ENCODE assay signal across 8 cellular contexts in genomic region chr1:171373357-171374122, GRCh38. TPM values are rescaled to one million over a fixed set of nuclear protein-coding genes. Genes with fewer than 3 reads are reported as not detected.
DNase-seq lines count a peak whose midpoint lies in the region; TF ChIP-seq lines count a peak whose summit lies in the region.
"Not testable (repeated sequence)": the region's sequence is repeated elsewhere in the genome, so short reads cannot be mapped to it uniquely, and the experiment has no call there.

No MANE protein-coding gene starts in this region.

- H3F3A ChIP-seq in PC-9 (ENCODE audit: insufficient read depth, low read depth): not testable (repeated sequence)

- H3K27ac ChIP-seq in PC-9: not testable (repeated sequence)
- peak overlapping the region; percentile 76 to 86 for H3K27ac ChIP-seq in ascending aorta

- not testable (repeated sequence) for H3K4me1 ChIP-seq in Caco-2; PC-9 (replicated peaks; ENCODE audit: insufficient read depth); iPS-15b (ENCODE audit: control insufficient read depth, insufficient read depth, low read length)
- peaks cover 10 to 21% of the 10 kb centered on the region in 2 donors for H3K4me1 ChIP-seq in ascending aorta

- not testable (repeated sequence) for H3K9me3 ChIP-seq in Caco-2; PC-9 (ENCODE audit: insufficient read depth, low read depth); ascending aorta; iPS-15b (ENCODE audit: control insufficient read depth, insufficient read depth, low read length)

- not testable (repeated sequence) for H3K79me2 ChIP-seq in PC-9 (ENCODE audit: low read depth)

- not testable (repeated sequence) for H3K9me2 ChIP-seq in PC-9 (ENCODE audit: insufficient read depth)

- DNase-seq in Caco-2 (peak in 1 of 2 experiments; percentile 38), NCI-H1105 treated with DMSO at 0.1 percent for 48 hours (lab: John Stamatoyannopoulos, UW) (peak; percentile 30), NCI-H345 (lab: John Stamatoyannopoulos, UW) (peak; percentile 5), PC-9 (peak in 1 of 2 experiments; percentile 33)
- not testable (repeated sequence) for DNase-seq in H7; ascending aorta (ENCODE audit: low spot score in 2 of 2); progenitor cell of endocrine pancreas (ENCODE audit: low spot score, unreplicated experiment)

- not testable (repeated sequence) for H3K9me3 Mint-ChIP-seq in Caco-2 (ENCODE audit: unreplicated experiment)
- H3K9me3 Mint-ChIP-seq in progenitor cell of endocrine pancreas (ENCODE audit: low read depth): peaks cover 17% of the 10 kb centered on the region

- not testable (repeated sequence) for H3K27me3 ChIP-seq in Caco-2 (replicated peaks; ENCODE audit: control insufficient read depth, insufficient read depth, low read length); H7 (ENCODE audit: control insufficient read depth, insufficient read depth, low read length); PC-9 (ENCODE audit: insufficient read depth, low read depth); ascending aorta; iPS-15b (ENCODE audit: control insufficient read depth, insufficient read depth, low read length)

- intact Hi-C loops in Caco-2 (cut with micrococcal nuclease; ENCODE audit: unreplicated experiment); PC-9 (cut with micrococcal nuclease; ENCODE audit: unreplicated experiment): not testable (repeated sequence)
- intact Hi-C loops in ascending aorta (cut with DNase I): loop anchor here (2.0 kb wide), 3 partner anchors 29 to 111 kb away; partner anchors contain the start of gene PRRC2C

- not testable (repeated sequence) for H4K20me1 ChIP-seq in PC-9 (ENCODE audit: insufficient read depth)

- H3K4me2 ChIP-seq in PC-9: peak overlapping the region; percentile 67

- H3K27ac Mint-ChIP-seq in Caco-2 (ENCODE audit: unreplicated experiment): peak overlapping the region; percentile 66
- H3K27ac Mint-ChIP-seq in progenitor cell of endocrine pancreas: not testable (repeated sequence)

- POLR2A ChIA-PET in Caco-2 (lab: Charles Lee); PC-9 (lab: Charles Lee; ENCODE audit: unreplicated experiment): not testable (repeated sequence)

- H2AFZ ChIP-seq in PC-9: peak overlapping the region; percentile 85

- H3K4me1 Mint-ChIP-seq in Caco-2 (ENCODE audit: low read depth, unreplicated experiment); progenitor cell of endocrine pancreas (ENCODE audit: low read depth): not testable (repeated sequence)

- not testable (repeated sequence) for TF ChIP-seq CTCF in Caco-2 (IDR thresholded peaks at IDR 0.05; ENCODE audit: insufficient read depth in 1 of 2, low read depth in 1 of 2, low read length in 1 of 2, severe bottlenecking in 1 of 2, unreplicated experiment in 1 of 2); PC-9 (conservative IDR thresholded peaks at IDR 0.05); ascending aorta (IDR thresholded peaks at IDR 0.05); progenitor cell of endocrine pancreas (IDR thresholded peaks at IDR 0.05; ENCODE audit: unreplicated experiment)

- H3K36me3 ChIP-seq in Caco-2 (ENCODE audit: control insufficient read depth, insufficient read depth, low read length); H7 (replicated peaks; ENCODE audit: control insufficient read depth, insufficient read depth, low read length); PC-9 (ENCODE audit: low read depth); ascending aorta; iPS-15b (ENCODE audit: control insufficient read depth, insufficient read depth, low read length): not testable (repeated sequence)

- H3K4me3 ChIP-seq in Caco-2 (ENCODE audit: low read depth, low read length): peak overlapping the region; percentile 31
- 0 out of 2 replicates have a peak overlapping the region, but pooled peaks have one; percentile 6 for H3K4me3 ChIP-seq in H7 (ENCODE audit: insufficient read depth, low read depth, low read length)
- peak overlapping the region; percentile 55 for H3K4me3 ChIP-seq in PC-9
- not testable (repeated sequence) for H3K4me3 ChIP-seq in ascending aorta
- H3K4me3 ChIP-seq in iPS-15b (ENCODE audit: low read depth, low read length): peak overlapping the region; percentile 46

- H3K36me3 Mint-ChIP-seq in Caco-2 (ENCODE audit: insufficient read depth, unreplicated experiment): peaks cover 12% of the 10 kb centered on the region
- not testable (repeated sequence) for H3K36me3 Mint-ChIP-seq in progenitor cell of endocrine pancreas (ENCODE audit: insufficient read depth)

- CTCF ChIA-PET in Caco-2 (lab: Charles Lee); PC-9 (lab: Charles Lee): not testable (repeated sequence)

- TSS peak; percentile 68 for BruUV-seq in Caco-2 (replicated peaks; lab: Mats Ljungman, UMichigan)
- not testable (repeated sequence) for BruUV-seq in PC-9 (replicated peaks; lab: Mats Ljungman, UMichigan)

- peak overlapping the region; percentile 71 for H3K4me3 Mint-ChIP-seq in Caco-2 (ENCODE audit: unreplicated experiment)
- H3K4me3 Mint-ChIP-seq in progenitor cell of endocrine pancreas (ENCODE audit: low read depth): peak overlapping the region; percentile 14

- peak overlapping the region; percentile 12 for H3K9ac ChIP-seq in iPS-15b (ENCODE audit: low read depth, low read length)

- H3K27me3 Mint-ChIP-seq in Caco-2 (ENCODE audit: insufficient read depth, unreplicated experiment); progenitor cell of endocrine pancreas: not testable (repeated sequence)

RNA-seq across cellular contexts. Expression of gene FMO4, which starts 59.6 kb away (rescaled TPM):
- total RNA-seq in Caco-2 (2022) (2.3 and 3.8 TPM in 2 replicates), PC-9 (2021) (0.28 and 0.61 TPM in 2 replicates), ascending aorta (30.1 TPM), progenitor cell of endocrine pancreas (3.7 and 4.5 TPM in 2 replicates)
- 1.7 and 2.6 TPM in 2 replicates for total RNA-seq in H7 (2014; rRNA removed; shearing (Covaris generic))
